ENCODE assay signal across 23 cellular contexts in the genomic region with DNA sequence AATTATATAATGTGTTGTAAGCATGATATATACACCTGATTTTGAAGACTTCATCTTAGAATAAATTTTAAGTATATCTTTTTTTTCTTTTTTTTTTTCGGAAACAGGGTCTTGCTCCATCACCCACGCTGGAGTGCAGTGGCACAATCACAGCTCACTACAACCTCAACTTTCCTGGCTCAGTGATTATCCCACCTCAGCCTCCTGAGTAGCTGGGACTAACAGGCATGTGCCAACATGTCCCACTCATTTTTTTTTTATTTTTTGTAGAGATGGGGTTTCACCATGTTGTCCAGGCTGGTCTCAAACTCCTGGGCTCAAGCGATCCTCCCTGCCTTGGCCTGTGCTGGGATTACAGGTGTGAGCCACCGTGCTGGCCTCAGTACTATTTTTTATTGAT.
"Had no signal": no experiment of that assay in that cellular context is flagged by ENCODE, and none has a peak within 500 bp of the region (broad histone marks: within the 10 kb centered on the region; RNA-seq: fewer than 3 reads in every experiment).

No MANE protein-coding gene starts in this region.

- H3K4me1 ChIP-seq: prostate gland had no signal

- H3K9ac ChIP-seq: parathyroid adenoma had no signal

- H3K27me3 ChIP-seq: dorsolateral prefrontal cortex, gastrocnemius medialis, right atrium auricular region, tibial nerve, upper lobe of left lung had no signal

- H3K36me3 ChIP-seq: prostate gland had no signal

- H3K4me3 ChIP-seq: dorsolateral prefrontal cortex, gastrocnemius medialis, lung, mucosa of descending colon, prostate gland, right atrium auricular region, thoracic aorta, tibial nerve, upper lobe of left lung had no signal

- ATAC-seq: esophagus mucosa; gastrocnemius medialis; left lobe of liver; mucosa of descending colon; natural killer cell treated with Interleukin-12 subunit alpha and Interleukin-12 subunit beta and Interleukin-15 and Interleukin-18, amount 100 ng/mL, for 72 hours; sciatic nerve; stimulated activated naive B cell treated with anti-CD40 and anti-IgM and Interleukin-4, amounts not matched to agents 10 μg/mL and 1 μg/mL and 100 μg/mL, for 72 hours had no signal

- H3K9me3 ChIP-seq: gastrocnemius medialis, mucosa of descending colon, prostate gland, right atrium auricular region, thoracic aorta, tibial nerve, upper lobe of left lung had no signal

- H3K27ac ChIP-seq: dorsolateral prefrontal cortex, epithelial cell of prostate, gastrocnemius medialis, parathyroid adenoma, prostate gland, right atrium auricular region, thoracic aorta, tibial nerve, upper lobe of left lung had no signal

- H2AFZ ChIP-seq: parathyroid adenoma had no signal

- DNase-seq: dorsolateral prefrontal cortex; effector CD4-positive, alpha-beta T cell; foreskin fibroblast; gastrocnemius medialis; head of caudate nucleus; kidney; mesenchymal stem cell; mucosa of descending colon; naive B cell; stimulated activated CD4-positive, alpha-beta T cell treated with anti-CD3 and anti-CD28 coated beads, Interleukin-2, amount 100 ng/mL, for 48 hours; stimulated activated naive B cell treated with anti-CD40 and anti-IgM and Interleukin-4, amounts not matched to agents 10 μg/mL and 1 μg/mL and 100 μg/mL, for 72 hours; upper lobe of left lung had no signal
